23 cellular contexts compared by ENCODE assay signal in genomic region chr13:98690348-98691041, GRCh38.
"Had no signal": no experiment of that assay in that cellular context is flagged by ENCODE, and none has a peak within 500 bp of the region (broad histone marks: within the 10 kb centered on the region; RNA-seq: fewer than 3 reads in every experiment).

No MANE protein-coding gene starts in this region.

- H3K27ac ChIP-seq: dorsolateral prefrontal cortex, gastrocnemius medialis, pancreas, right atrium auricular region, suprapubic skin, transverse colon, vagina had no signal

- DNase-seq: dorsolateral prefrontal cortex; effector CD4-positive, alpha-beta T cell; foreskin fibroblast; gastrocnemius medialis; head of caudate nucleus; natural killer cell; occipital lobe; pancreas; stimulated activated CD4-positive, alpha-beta T cell treated with anti-CD3 and anti-CD28 coated beads, Interleukin-4, amount 100 ng/mL, for 4 hours; stimulated activated naive B cell treated with anti-CD40 and anti-IgM and Interleukin-4, amounts not matched to agents 10 μg/mL and 1 μg/mL and 100 μg/mL, for 72 hours; transverse colon had no signal

- H3K27me3 Mint-ChIP-seq: memory B cell; stimulated activated naive B cell treated with anti-CD40 and anti-IgM and Interleukin-4, amounts not matched to agents 10 μg/mL and 1 μg/mL and 100 μg/mL, for 72 hours had no signal

- ATAC-seq: esophagus mucosa; gastrocnemius medialis; left lobe of liver; natural killer cell; pancreas; sciatic nerve; stimulated activated naive B cell treated with anti-CD40 and anti-IgM and Interleukin-4, amounts not matched to agents 10 μg/mL and 1 μg/mL and 100 μg/mL, for 72 hours had no signal

- H3K36me3 ChIP-seq: gastrocnemius medialis, pancreas, right atrium auricular region, suprapubic skin, transverse colon, vagina had no signal

- H3K36me3 Mint-ChIP-seq: memory B cell; natural killer cell; stimulated activated naive B cell treated with anti-CD40 and anti-IgM and Interleukin-4, amounts not matched to agents 10 μg/mL and 1 μg/mL and 100 μg/mL, for 72 hours had no signal

- H3K4me1 ChIP-seq: gastrocnemius medialis, pancreas, right atrium auricular region, suprapubic skin, transverse colon, vagina had no signal

- H3K4me3 Mint-ChIP-seq: memory B cell; natural killer cell; stimulated activated naive B cell treated with anti-CD40 and anti-IgM and Interleukin-4, amounts not matched to agents 10 μg/mL and 1 μg/mL and 100 μg/mL, for 72 hours; stimulated activated naive CD8-positive, alpha-beta T cell treated with anti-CD3 and anti-CD28 coated beads, Interleukin-15, Interleukin-2, amounts not matched to agents 100 ng/mL and 50 ng/mL, for 24 hours had no signal

- H3K9me3 Mint-ChIP-seq: memory B cell; natural killer cell; stimulated activated naive B cell treated with anti-CD40 and anti-IgM and Interleukin-4, amounts not matched to agents 10 μg/mL and 1 μg/mL and 100 μg/mL, for 72 hours; stimulated activated naive CD8-positive, alpha-beta T cell treated with anti-CD3 and anti-CD28 coated beads, Interleukin-15, Interleukin-2, amounts not matched to agents 100 ng/mL and 50 ng/mL, for 24 hours had no signal

- H3K9me3 ChIP-seq: gastrocnemius medialis, pancreas, right atrium auricular region, suprapubic skin, transverse colon, vagina had no signal

- H3K4me3 ChIP-seq: dorsolateral prefrontal cortex, gastrocnemius medialis, lung, pancreas, right atrium auricular region, smooth muscle cell, suprapubic skin, transverse colon, vagina had no signal

- H3K4me1 Mint-ChIP-seq: memory B cell; natural killer cell; stimulated activated naive B cell treated with anti-CD40 and anti-IgM and Interleukin-4, amounts not matched to agents 10 μg/mL and 1 μg/mL and 100 μg/mL, for 72 hours had no signal

- FAIRE-seq: colon, pancreas had no signal

- H3K27me3 ChIP-seq: gastrocnemius medialis, pancreas, right atrium auricular region, suprapubic skin, vagina had no signal

- H3K27ac Mint-ChIP-seq: memory B cell; natural killer cell; progenitor cell of endocrine pancreas; stimulated activated naive B cell treated with anti-CD40 and anti-IgM and Interleukin-4, amounts not matched to agents 10 μg/mL and 1 μg/mL and 100 μg/mL, for 72 hours; stimulated activated naive CD8-positive, alpha-beta T cell treated with anti-CD3 and anti-CD28 coated beads, Interleukin-15, Interleukin-2, amounts not matched to agents 100 ng/mL and 50 ng/mL, for 24 hours had no signal

- H3K4me2 ChIP-seq: smooth muscle cell had no signal
